23 cellular contexts compared by ENCODE assay signal in the genomic region with DNA sequence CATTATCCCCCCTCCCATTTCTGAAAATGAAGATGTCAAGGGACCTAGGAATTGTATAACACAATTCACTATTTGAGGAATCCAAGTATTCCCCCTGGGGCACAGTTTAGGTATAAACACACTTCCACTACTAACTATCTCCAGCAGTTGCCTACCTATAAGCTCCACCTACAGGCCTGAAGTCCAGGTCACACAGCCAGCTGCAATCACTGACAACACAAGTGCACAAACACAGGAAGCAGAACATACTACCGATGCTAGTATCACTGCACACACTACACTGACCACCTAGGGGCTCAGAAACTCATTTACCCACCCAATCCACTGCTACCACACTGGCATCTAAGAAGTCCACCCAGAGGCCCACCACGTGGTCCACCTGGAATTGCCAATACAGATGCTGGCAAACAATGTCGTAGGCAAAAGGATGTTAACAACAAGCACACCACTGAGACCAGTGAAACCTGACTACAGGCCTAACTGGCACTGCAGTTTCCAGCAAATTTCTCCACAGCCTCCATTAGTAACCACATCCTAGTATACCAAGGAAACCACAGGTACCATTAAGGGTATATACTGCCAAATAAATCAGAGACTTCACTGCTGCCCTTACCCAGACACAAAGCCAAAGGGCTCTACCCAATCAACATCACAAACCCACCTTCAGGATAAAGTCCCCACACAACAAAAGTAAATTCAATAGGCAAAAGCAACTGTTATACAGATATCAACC. TPM values are rescaled to one million over a fixed set of nuclear protein-coding genes. Genes with fewer than 3 reads are reported as not detected.
A peak's percentile ranks its signal among the peaks of the same experiment; 100 is the strongest.
DNase-seq lines count a peak whose midpoint lies in the region; ATAC-seq lines count a peak whose summit lies in the region.
"Had no signal": no experiment of that assay in that cellular context is flagged by ENCODE, and none has a peak within 500 bp of the region (broad histone marks: within the 10 kb centered on the region; RNA-seq: fewer than 3 reads in every experiment).

No MANE protein-coding gene starts in this region.

- no peak for DNase-seq in activated CD4-positive, alpha-beta T cell treated with anti-CD3 and anti-CD28 coated beads, Interleukin-2, amount 10 ng/mL, durations not matched to agents 24 days and 14 days
- no peak for DNase-seq in activated CD4-positive, alpha-beta T cell treated with anti-CD3 and anti-CD28 coated beads, Interleukin-2, amount 50 U/mL, for 4 hours
- DNase-seq in COR-L47 (lab: John Stamatoyannopoulos, UW) (peak; percentile 0), left lobe of liver (ENCODE audit: low spot score) (no peak), OCI-M1 (lab: John Stamatoyannopoulos, UW) (no peak), amniotic stem cell (lab: John Stamatoyannopoulos, UW) (no peak)
- DNase-seq in activated CD4-positive, alpha-beta memory T cell treated with anti-CD3 and anti-CD28 coated beads, Interleukin-2, amount 10 ng/mL, durations not matched to agents 7 days and 5 days = peak; percentile 17
- no peak for DNase-seq in stimulated activated naive CD4-positive, alpha-beta T cell treated with Interleukin-2 at 50 U/mL for 16 hours (lab: John Stamatoyannopoulos, UW)
- DNase-seq: activated CD4-positive, CD25-positive, alpha-beta regulatory T cell; body of pancreas; cerebellar nuclear complex; dorsolateral prefrontal cortex; H9; hypothalamus; mesenchymal stem cell; NCI-H1105; NCI-H187 treated with DMSO at 0.1 percent for 48 hours; NCI-H526; SHP77 treated with DMSO at 0.1 percent for 48 hours; sigmoid colon; stimulated activated CD4-positive, alpha-beta T cell treated with anti-CD3 and anti-CD28 coated beads, Interleukin-4, amount 100 ng/mL, for 4 hours; stimulated activated naive CD4-positive, alpha-beta T cell; tibial artery had no signal

- H3K4me1 Mint-ChIP-seq in activated CD4-positive, alpha-beta T cell treated with anti-CD3 and anti-CD28 coated beads, Interleukin-2, amount 10 ng/mL, durations not matched to agents 24 days and 14 days = peaks cover 34% of the 10 kb centered on the region
- peaks cover 64% of the 10 kb centered on the region for H3K4me1 Mint-ChIP-seq in activated CD4-positive, alpha-beta memory T cell treated with anti-CD3 and anti-CD28 coated beads, Interleukin-2, amount 10 ng/mL, durations not matched to agents 7 days and 5 days
- H3K4me1 Mint-ChIP-seq: H9 had no signal

- H3K36me3 Mint-ChIP-seq in activated CD4-positive, alpha-beta T cell treated with anti-CD3 and anti-CD28 coated beads, Interleukin-2, amount 10 ng/mL, durations not matched to agents 24 days and 14 days (ENCODE audit: low read depth) = peaks cover 57% of the 10 kb centered on the region
- H3K36me3 Mint-ChIP-seq in activated CD4-positive, alpha-beta memory T cell treated with anti-CD3 and anti-CD28 coated beads, Interleukin-2, amount 10 ng/mL, durations not matched to agents 7 days and 5 days (ENCODE audit: low read depth) = peaks cover 70% of the 10 kb centered on the region

- CTCF ChIA-PET in activated CD4-positive, alpha-beta memory T cell treated with anti-CD3 and anti-CD28 coated beads, Interleukin-2, amount 10 ng/mL, durations not matched to agents 7 days and 5 days (lab: Charles Lee) = no interaction called here

- H3K27ac Mint-ChIP-seq in activated CD4-positive, alpha-beta T cell treated with anti-CD3 and anti-CD28 coated beads, Interleukin-2, amount 10 ng/mL, durations not matched to agents 24 days and 14 days = peak overlapping the region; percentile 57
- peak overlapping the region; percentile 79 for H3K27ac Mint-ChIP-seq in activated CD4-positive, alpha-beta memory T cell treated with anti-CD3 and anti-CD28 coated beads, Interleukin-2, amount 10 ng/mL, durations not matched to agents 7 days and 5 days
- H3K27ac Mint-ChIP-seq: H9 had no signal

- peaks cover 12% of the 10 kb centered on the region for H3K9me3 Mint-ChIP-seq in activated CD4-positive, alpha-beta T cell treated with anti-CD3 and anti-CD28 coated beads, Interleukin-2, amount 10 ng/mL, durations not matched to agents 24 days and 14 days
- peaks cover 25% of the 10 kb centered on the region for H3K9me3 Mint-ChIP-seq in activated CD4-positive, alpha-beta memory T cell treated with anti-CD3 and anti-CD28 coated beads, Interleukin-2, amount 10 ng/mL, durations not matched to agents 7 days and 5 days
- H3K9me3 Mint-ChIP-seq: H9 had no signal

- POLR2A ChIA-PET in activated CD4-positive, alpha-beta memory T cell treated with anti-CD3 and anti-CD28 coated beads, Interleukin-2, amount 10 ng/mL, durations not matched to agents 7 days and 5 days (lab: Charles Lee) = no interaction called here

- H3K4me3 Mint-ChIP-seq in activated CD4-positive, alpha-beta T cell treated with anti-CD3 and anti-CD28 coated beads, Interleukin-2, amount 10 ng/mL, durations not matched to agents 24 days and 14 days = peak overlapping the region; percentile 5
- H3K4me3 Mint-ChIP-seq in activated CD4-positive, alpha-beta memory T cell treated with anti-CD3 and anti-CD28 coated beads, Interleukin-2, amount 10 ng/mL, durations not matched to agents 7 days and 5 days = peak overlapping the region; percentile 9
- H3K4me3 Mint-ChIP-seq: H9 had no signal

- H3K27me3 Mint-ChIP-seq in activated CD4-positive, alpha-beta T cell treated with anti-CD3 and anti-CD28 coated beads, Interleukin-2, amount 10 ng/mL, durations not matched to agents 24 days and 14 days = no peaks in the 10 kb centered on the region
- H3K27me3 Mint-ChIP-seq in activated CD4-positive, alpha-beta memory T cell treated with anti-CD3 and anti-CD28 coated beads, Interleukin-2, amount 10 ng/mL, durations not matched to agents 7 days and 5 days = no peaks in the 10 kb centered on the region

- ATAC-seq in left lobe of liver = peak; percentile 70
- ATAC-seq: body of pancreas had no signal

- intact Hi-C loops in activated CD4-positive, alpha-beta T cell treated with anti-CD3 and anti-CD28 coated beads, Interleukin-2, amount 10 ng/mL, durations not matched to agents 24 days and 14 days (cut with micrococcal nuclease) = loop anchor here (10.0 kb wide), 1 partner anchor 272 kb away; the partner anchor contains the start of gene TMSB4Y

RNA-seq across cellular contexts. Expression of gene UTY, which starts 47.4 kb away (rescaled TPM):
- 17.7 and 22.6 TPM in 2 replicates for total RNA-seq in activated CD4-positive, alpha-beta T cell treated with anti-CD3 and anti-CD28 coated beads, Interleukin-2, amount 10 ng/mL, durations not matched to agents 24 days and 14 days
- 10 to 100 TPM; 26.0 to 27.0 TPM for total RNA-seq in activated CD4-positive, alpha-beta memory T cell treated with anti-CD3 and anti-CD28 coated beads, Interleukin-2, amount 10 ng/mL, durations not matched to agents 7 days and 5 days
- total RNA-seq in left lobe of liver = 10.3 TPM
- total RNA-seq: body of pancreas, H9 had no signal

Comparison
In these comparisons a context has a peak if more than half of its experiments do, and no peak if none do; other contexts are left out.
1. DNase-seq: peak in COR-L47 (single experiment) and activated CD4-positive, alpha-beta memory T cell treated with anti-CD3 and anti-CD28 coated beads, Interleukin-2, amount 10 ng/mL, durations not matched to agents 7 days and 5 days (single experiment); none in activated CD4-positive, alpha-beta T cell treated with anti-CD3 and anti-CD28 coated beads, Interleukin-2, amount 10 ng/mL, durations not matched to agents 24 days and 14 days (single experiment), activated CD4-positive, alpha-beta T cell treated with anti-CD3 and anti-CD28 coated beads, Interleukin-2, amount 50 U/mL, for 4 hours (0 of 2), left lobe of liver (single experiment), stimulated activated naive CD4-positive, alpha-beta T cell treated with Interleukin-2 at 50 U/mL for 16 hours (single experiment), OCI-M1 (single experiment) and amniotic stem cell (single experiment).